Comparison of ENCODE assay signal across 13 cellular contexts in the genomic region with DNA sequence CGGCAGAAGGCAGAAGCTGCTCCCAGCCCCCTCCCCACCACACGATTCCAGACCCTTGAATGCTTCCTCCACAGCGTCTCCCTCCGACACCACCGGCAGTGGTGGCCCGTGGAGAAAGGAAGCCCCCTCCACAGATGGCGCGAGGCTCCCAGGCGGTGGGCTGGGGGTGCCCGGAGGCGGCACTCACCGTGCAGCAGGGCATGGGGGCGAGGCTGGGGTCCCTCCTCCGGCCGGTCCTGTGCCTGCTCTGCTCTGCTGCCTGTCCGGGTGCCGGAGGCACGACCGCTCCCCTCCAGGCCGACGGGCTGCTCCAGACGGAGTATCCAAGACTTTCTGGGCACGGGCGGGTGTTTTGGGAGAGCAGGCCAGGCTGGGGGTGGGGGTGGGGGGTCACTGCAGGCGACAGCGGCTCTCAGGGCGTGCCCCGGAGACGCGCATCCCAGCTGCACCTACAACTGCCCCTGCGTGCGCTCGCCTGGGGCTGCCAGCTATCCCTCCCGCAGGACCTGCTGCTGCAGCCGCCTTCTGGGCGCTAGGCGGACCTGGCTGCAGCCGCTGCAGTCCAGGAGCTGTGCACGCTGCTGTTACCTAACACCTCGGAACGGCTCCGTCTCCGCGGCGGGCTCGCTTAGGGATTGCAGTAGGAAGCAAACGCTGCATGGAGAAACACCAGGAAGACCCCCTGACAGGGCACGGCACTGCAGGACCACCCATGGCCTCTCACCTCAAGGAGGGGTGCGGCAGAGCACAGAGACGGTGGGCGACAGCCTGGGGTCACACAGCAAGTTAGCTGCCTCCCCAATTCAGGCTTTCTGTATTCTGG. TPM values are rescaled to one million over a fixed set of nuclear protein-coding genes. Genes with fewer than 3 reads are reported as not detected.
DNase-seq lines count a peak whose midpoint lies in the region; ATAC-seq, FAIRE-seq and TF ChIP-seq lines count a peak whose summit lies in the region.
"Had no signal": no experiment of that assay in that cellular context is flagged by ENCODE, and none has a peak within 500 bp of the region (broad histone marks: within the 10 kb centered on the region; RNA-seq: fewer than 3 reads in every experiment).

No MANE protein-coding gene starts in this region.

- no peaks in the 10 kb centered on the region for H3K36me3 ChIP-seq in psoas muscle (ENCODE audit: insufficient read depth in 1 of 2, low read depth in 1 of 2)

- no peaks in the 10 kb centered on the region for H3K9me3 ChIP-seq in psoas muscle

- TF ChIP-seq CTCF in psoas muscle (IDR thresholded peaks at IDR 0.05), result no peak
- TF ChIP-seq CTCF in D721Med (IDR thresholded peaks at IDR 0.05; ENCODE audit: insufficient read depth, missing control alignments), result no peak

- WGBS in psoas muscle, 3 donors, result 2 to 3% (median 2%) methylated on average over 46 to 51 of the region's 51 CpGs

- H3K27me3 ChIP-seq in psoas muscle (ENCODE audit: insufficient read depth in 3 of 3, low read length in 2 of 3), result peaks cover 0 to 38% (median 21%) of the 10 kb centered on the region in 3 donors

- no peaks in the 10 kb centered on the region for H3K4me1 ChIP-seq in psoas muscle

- no peak overlapping the region for H3K4me3 ChIP-seq in psoas muscle

- DNase-seq in NCI-H1092 (lab: John Stamatoyannopoulos, UW) (peak; percentile 16), NCI-H1092 treated with DMSO at 0.1 percent for 48 hours (lab: John Stamatoyannopoulos, UW) (no peak), NCI-H526 (lab: John Stamatoyannopoulos, UW) (peak; percentile 18 to 78), left cardiac atrium (peak; percentile 19), psoas muscle (peak in 1 of 2 donors; percentile 49), D721Med (ENCODE audit: insufficient read length, low spot score) (no peak)
- DNase-seq: ACHN, NCI-H187 treated with DMSO at 0.1 percent for 48 hours had no signal

- FAIRE-seq in D721Med (lab: Jason Lieb, UNC), result no peak
- FAIRE-seq: islet of Langerhans had no signal

- no peak overlapping the region for H3K27ac ChIP-seq in psoas muscle

- intact Hi-C loops in left cardiac atrium (cut with DNase I) (no loop called here), psoas muscle (cut with DNase I) (loop anchor here in 1 of 2 donors (1.0 kb wide), 1 partner anchor 31 kb away; no protein-coding TSS in a partner anchor)

- ATAC-seq in left cardiac atrium (peak; percentile 46 to 47), psoas muscle (peak in 3 of 4 donors; percentile 37 to 60 (median 57)), HG03196 (IDR thresholded peaks at IDR 0.05; ENCODE audit: unreplicated experiment) (no peak), GM18858 (IDR thresholded peaks at IDR 0.05; ENCODE audit: unreplicated experiment) (no peak)
- ATAC-seq: stimulated activated effector memory CD8-positive, alpha-beta T cell treated with anti-CD3 and anti-CD28 coated beads, Interleukin-12 subunit alpha, Interleukin-12 subunit beta, amount 100 ng/mL, for 72 hours had no signal

RNA-seq across cellular contexts. Expression of a gene that starts 15.2 kb away (rescaled TPM):
- total RNA-seq in left cardiac atrium, result not detected
- not detected for total RNA-seq in psoas muscle
- polyA plus RNA-seq in psoas muscle, result not detected
- total RNA-seq: activated T-helper 1 cell treated with anti-CD3 and anti-CD28 coated beads, Interleukin-12 subunit alpha, Interleukin-12 subunit beta, Interleukin-2, Interleukin-4 antibody, amounts not matched to agents 30 ng/mL and 10 ng/mL and 1 ng/mL, durations not matched to agents 14 hours and 24 hours and 36 hours had no signal

RNA-seq across cellular contexts. Expression of a gene that starts 28.8 kb away (rescaled TPM):
- total RNA-seq in left cardiac atrium (under 1 TPM in 1 of 2 donors, not detected in 1; 0.15 TPM), psoas muscle (not detected)
- polyA plus RNA-seq in psoas muscle, result not detected
- total RNA-seq: activated T-helper 1 cell treated with anti-CD3 and anti-CD28 coated beads, Interleukin-12 subunit alpha, Interleukin-12 subunit beta, Interleukin-2, Interleukin-4 antibody, amounts not matched to agents 30 ng/mL and 10 ng/mL and 1 ng/mL, durations not matched to agents 14 hours and 24 hours and 36 hours had no signal

RNA-seq across cellular contexts. Expression of a gene that starts 38.3 kb away (rescaled TPM):
- total RNA-seq in left cardiac atrium, result 10 to 100 TPM; 17.3 to 21.0 TPM
- total RNA-seq in psoas muscle, result 10 to 100 TPM in 2 of 4 donors, 1 to 10 TPM in 2; 6.9 to 12.4 (median 10.3) TPM
- polyA plus RNA-seq in psoas muscle, result 1 to 10 TPM; 3.4 to 5.0 (median 4.3) TPM

Comparison
In these comparisons a context has a peak if more than half of its experiments do, and no peak if none do; other contexts are left out.
1. DNase-seq: peak in NCI-H1092 (single experiment), NCI-H526 (2 of 2) and left cardiac atrium (single experiment); none in NCI-H1092 treated with DMSO at 0.1 percent for 48 hours (single experiment) and D721Med (single experiment).
2. ATAC-seq: peak in left cardiac atrium (2 of 2) and psoas muscle (3 of 4); none in HG03196 (single experiment) and GM18858 (single experiment).